Comparison of ENCODE assay signal across 9 cellular contexts in the genomic region with DNA sequence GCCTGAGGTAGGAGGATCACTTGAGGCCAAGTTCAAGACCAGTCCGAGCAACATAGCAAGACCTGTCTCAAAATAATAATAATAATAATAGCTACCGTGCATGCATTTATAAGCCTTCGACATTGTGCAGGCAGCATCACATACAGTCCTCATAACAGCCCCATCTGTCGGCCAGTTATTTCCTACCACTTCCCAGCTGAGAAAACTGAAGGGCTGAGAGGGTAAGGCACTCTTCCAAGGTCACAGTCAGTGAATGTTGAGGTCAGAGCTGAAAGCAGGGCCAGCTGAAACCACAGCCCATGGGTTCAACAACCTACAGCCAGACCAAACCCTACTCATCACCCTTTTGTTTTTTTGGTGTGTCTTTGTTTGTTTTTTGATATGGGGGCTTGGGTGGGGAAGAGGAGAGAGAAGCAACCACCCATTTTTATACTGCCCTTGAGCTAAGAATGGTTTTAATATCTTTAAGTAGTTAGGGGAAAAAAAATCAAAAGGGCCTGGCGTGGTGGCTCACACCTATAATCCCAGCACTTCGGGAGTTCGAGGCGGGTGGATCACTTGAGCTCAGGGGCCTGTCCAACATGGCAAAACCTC. TPM values are rescaled to one million over a fixed set of nuclear protein-coding genes. Genes with fewer than 3 reads are reported as not detected.
A peak's percentile ranks its signal among the peaks of the same experiment; 100 is the strongest.
DNase-seq lines count a peak whose midpoint lies in the region; ATAC-seq and TF ChIP-seq lines count a peak whose summit lies in the region.
"Had no signal": no experiment of that assay in that cellular context is flagged by ENCODE, and none has a peak within 500 bp of the region (broad histone marks: within the 10 kb centered on the region; RNA-seq: fewer than 3 reads in every experiment).

No MANE protein-coding gene starts in this region.

- no peak for TF ChIP-seq POLR2A in erythroblast (IDR thresholded peaks at IDR 0.05; ENCODE audit: low read length)

- H3K4me1 Mint-ChIP-seq in CD8-positive, alpha-beta T cell (ENCODE audit: low read depth) = no peaks in the 10 kb centered on the region
- H3K4me1 Mint-ChIP-seq in nephron = peaks cover 4% of the 10 kb centered on the region

- H3K27ac Mint-ChIP-seq in CD8-positive, alpha-beta T cell = no peak overlapping the region
- no peak overlapping the region for H3K27ac Mint-ChIP-seq in nephron

- H3K4me3 ChIP-seq in CD8-positive, alpha-beta T cell (ENCODE audit: low read depth, low read length) = no peak overlapping the region
- no peak overlapping the region for H3K4me3 ChIP-seq in RWPE2 (ENCODE audit: severe bottlenecking)
- H3K4me3 ChIP-seq: SJCRH30 had no signal

- H3K4me1 ChIP-seq in CD8-positive, alpha-beta T cell (ENCODE audit: insufficient read depth, low read length) = no peaks in the 10 kb centered on the region
- H3K4me1 ChIP-seq in RWPE2 (ENCODE audit: insufficient read depth, poor library complexity, severe bottlenecking) = peaks cover 23% of the 10 kb centered on the region

- no peaks in the 10 kb centered on the region for H3K36me3 ChIP-seq in CD8-positive, alpha-beta T cell (ENCODE audit: insufficient read depth, low read length)
- no peaks in the 10 kb centered on the region for H3K36me3 ChIP-seq in RWPE2 (ENCODE audit: low read depth)
- H3K36me3 ChIP-seq: SJCRH30 had no signal

- H3K27ac ChIP-seq in CD8-positive, alpha-beta T cell (ENCODE audit: low read depth, low read length) = no peak overlapping the region
- H3K27ac ChIP-seq in RWPE2 (ENCODE audit: poor library complexity, severe bottlenecking) = peak overlapping the region; percentile 32
- H3K27ac ChIP-seq: SJCRH30 had no signal

- no peaks in the 10 kb centered on the region for H3K27me3 ChIP-seq in CD8-positive, alpha-beta T cell (ENCODE audit: insufficient read depth, low read length)
- no peaks in the 10 kb centered on the region for H3K27me3 ChIP-seq in RWPE2 (ENCODE audit: insufficient read depth, poor library complexity, severe bottlenecking)
- H3K27me3 ChIP-seq: SJCRH30 had no signal

- H3K9me3 Mint-ChIP-seq in CD8-positive, alpha-beta T cell = no peaks in the 10 kb centered on the region
- H3K9me3 Mint-ChIP-seq in nephron = no peaks in the 10 kb centered on the region

- no peaks in the 10 kb centered on the region for H3K9me3 ChIP-seq in CD8-positive, alpha-beta T cell (ENCODE audit: low read length)
- no peaks in the 10 kb centered on the region for H3K9me3 ChIP-seq in RWPE2 (ENCODE audit: severe bottlenecking)
- H3K9me3 ChIP-seq: SJCRH30 had no signal

- no peaks in the 10 kb centered on the region for H3K36me3 Mint-ChIP-seq in CD8-positive, alpha-beta T cell
- no peaks in the 10 kb centered on the region for H3K36me3 Mint-ChIP-seq in nephron (ENCODE audit: low read depth)

- peak; percentile 32 for TF ChIP-seq CTCF in CD8-positive, alpha-beta T cell (IDR thresholded peaks at IDR 0.05)
- TF ChIP-seq CTCF in RWPE2 (IDR thresholded peaks at IDR 0.05; ENCODE audit: poor library complexity, severe bottlenecking) (peak; percentile 37), nephron (IDR thresholded peaks at IDR 0.05; ENCODE audit: unreplicated experiment in 3 of 3) (peak; percentile 21 to 39 (median 22))

- intact Hi-C loops in CD8-positive, alpha-beta T cell (cut with DNase I, micrococcal nuclease) = loop anchor here in 1 of 2 experiments (1.0 kb wide), 1 partner anchor 19 kb away; no protein-coding TSS in a partner anchor

- POLR2A ChIA-PET in CD8-positive, alpha-beta T cell (lab: Charles Lee) = interaction anchor here (0.7 to 1.1 kb wide), 4 partner anchors 16 to 179 kb away, joined by 3 to 4 read pairs (median 4); a partner anchor contains a TSS

- DNase-seq in CD8-positive, alpha-beta T cell = peak in 5 of 7 experiments; percentile 14 to 59 (median 41)
- DNase-seq in RWPE2 (ENCODE audit: low spot score) (no peak), erythroblast (lab: John Stamatoyannopoulos, UW) (peak; percentile 53 to 60), NCI-H1105 treated with DMSO at 0.1 percent for 48 hours (lab: John Stamatoyannopoulos, UW) (no peak)
- DNase-seq in stimulated activated CD4-positive, alpha-beta T cell treated with anti-CD3 and anti-CD28 coated beads, Interleukin-12 subunit alpha, Interleukin-12 subunit beta, amount 100 ng/mL, for 4 hours = no peak

- peak; percentile 56 for ATAC-seq in CD8-positive, alpha-beta T cell
- ATAC-seq in GM21786 (IDR thresholded peaks at IDR 0.05; ENCODE audit: unreplicated experiment) (peak; percentile 62), RWPE2 (ENCODE audit: low read depth) (no peak), GM19395 (IDR thresholded peaks at IDR 0.05; ENCODE audit: unreplicated experiment) (no peak)

- CTCF ChIA-PET in CD8-positive, alpha-beta T cell (lab: Charles Lee) = interaction anchor here (0.6 to 14.8 kb wide), 22 partner anchors 9 to 418 kb away, joined by 3 to 249 read pairs (median 5); a partner anchor contains a TSS

- H3K27me3 Mint-ChIP-seq in CD8-positive, alpha-beta T cell (ENCODE audit: low read depth) = no peaks in the 10 kb centered on the region
- H3K27me3 Mint-ChIP-seq in nephron (ENCODE audit: low read depth) = peaks cover 8% of the 10 kb centered on the region

- no peak overlapping the region for H3K4me3 Mint-ChIP-seq in CD8-positive, alpha-beta T cell
- no peak overlapping the region for H3K4me3 Mint-ChIP-seq in nephron

RNA-seq across cellular contexts. Expression of a gene that starts 16.8 kb away (rescaled TPM):
- total RNA-seq in CD8-positive, alpha-beta T cell = 10 to 100 TPM; 24.9 to 27.9 TPM

RNA-seq across cellular contexts. Expression of a gene that starts 52.1 kb away (rescaled TPM):
- 100 to 1,000 TPM; 114 to 122 TPM for total RNA-seq in CD8-positive, alpha-beta T cell

RNA-seq across cellular contexts. Expression of a gene that starts 52.5 kb away (rescaled TPM):
- total RNA-seq in CD8-positive, alpha-beta T cell = 1 to 10 TPM; 2.4 to 5.1 TPM

Comparison
In these comparisons a context has a peak if more than half of its experiments do, and no peak if none do; other contexts are left out.
1. ATAC-seq: peak in CD8-positive, alpha-beta T cell (single experiment) and GM21786 (single experiment); none in RWPE2 (single experiment) and GM19395 (single experiment).
2. DNase-seq: peak in CD8-positive, alpha-beta T cell (5 of 7) and erythroblast (2 of 2); none in RWPE2 (single experiment), stimulated activated CD4-positive, alpha-beta T cell treated with anti-CD3 and anti-CD28 coated beads, Interleukin-12 subunit alpha, Interleukin-12 subunit beta, amount 100 ng/mL, for 4 hours (single experiment) and NCI-H1105 treated with DMSO at 0.1 percent for 48 hours (single experiment).
3. Peak in every context shown above with its lines, with median percentiles within 50 percentile points of each other: CTCF ChIP-seq.